8 cellular contexts compared by ENCODE assay signal in the genomic region with DNA sequence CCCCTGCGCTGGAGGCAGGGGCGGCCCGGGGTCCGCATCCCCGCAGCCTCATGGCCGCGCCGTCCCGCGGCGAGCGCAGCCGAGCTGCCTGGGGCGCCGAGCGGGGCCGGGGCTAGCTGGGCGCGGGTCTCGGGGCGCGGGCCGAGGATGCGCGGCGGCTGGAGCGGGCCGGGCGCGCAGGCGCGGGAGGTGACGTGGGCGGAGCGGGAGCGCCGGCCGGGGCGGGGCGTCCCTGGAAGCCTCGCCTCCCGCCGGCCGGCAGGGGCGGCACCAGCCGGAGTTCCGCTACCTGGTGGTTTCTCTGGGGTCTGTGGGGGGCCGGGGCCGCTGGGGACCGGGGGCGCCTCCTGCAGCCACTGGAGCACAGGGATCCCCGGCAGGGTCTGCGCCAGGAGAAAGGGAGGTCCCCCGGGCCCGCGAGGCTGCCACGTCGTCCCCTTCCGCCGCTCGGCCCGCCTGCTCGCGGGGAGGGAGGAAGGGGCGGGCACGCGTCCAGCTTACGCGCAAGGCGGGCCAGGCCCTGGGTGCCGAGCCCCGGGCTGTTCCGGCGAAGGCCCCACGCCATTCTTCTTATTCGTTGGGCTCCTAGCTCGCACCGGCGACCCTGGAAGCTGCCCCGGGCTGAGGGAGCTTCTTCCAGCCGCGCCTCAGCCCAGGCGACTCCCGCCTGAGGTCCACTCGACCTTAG. TPM values are rescaled to one million over a fixed set of nuclear protein-coding genes. Genes with fewer than 3 reads are reported as not detected.
DNase-seq lines count a peak whose midpoint lies in the region; ATAC-seq and TF ChIP-seq lines count a peak whose summit lies in the region.

Gene LPCAT1, minus strand, starts transcription at position 168 of the 688 bp plus-strand sequence. Its CDS starts 116 bp downstream, at position 52.

- DNase-seq in BE2C (peak; percentile 82), NCI-H510A treated with DMSO at 0.1 percent for 48 hours (lab: John Stamatoyannopoulos, UW) (peak; percentile 60), dorsolateral prefrontal cortex (peak; percentile 38 to 89 (median 61)), lower leg skin (ENCODE audit: low spot score in 2 of 2) (peak in 1 of 2 donors; percentile 94)
- peak; percentile 77 to 78 for DNase-seq in activated CD4-positive, alpha-beta T cell treated with anti-CD3 and anti-CD28 coated beads, Interleukin-2, amount 50 U/mL, for 48 hours
- DNase-seq in stimulated activated CD4-positive, alpha-beta T cell treated with anti-CD3 and anti-CD28 coated beads, Interleukin-4, amount 100 ng/mL, for 4 hours: peak; percentile 65 to 82

- TF ChIP-seq POLR2A in GM19193 (IDR thresholded peaks at IDR 0.05; ENCODE audit: extremely low read depth, insufficient read depth, insufficient read length): peak; percentile 69
- TF ChIP-seq POLR2A in lower leg skin (IDR thresholded peaks at IDR 0.05): no peak

- H3K4me3 ChIP-seq in BE2C (ENCODE audit: low read depth, low read length): peak within 1 kb of the TSS; percentile 73
- H3K4me3 ChIP-seq in dorsolateral prefrontal cortex: peak within 1 kb of the TSS; percentile 55 to 89 (median 76)
- H3K4me3 ChIP-seq in lower leg skin (ENCODE audit: low read depth, poor library complexity, severe bottlenecking): peak within 1 kb of the TSS; percentile 71

- H3K27me3 ChIP-seq in BE2C: no peaks in the 10 kb centered on the region
- H3K27me3 ChIP-seq in dorsolateral prefrontal cortex: no peaks in the 10 kb centered on the region

- ATAC-seq in HG03354 (IDR thresholded peaks at IDR 0.05; ENCODE audit: poor library complexity, severe bottlenecking, unreplicated experiment): peak; percentile 80

- WGBS in lower leg skin, 2 donors: 7% methylated on average over 9 to 31 of the region's 85 CpGs

- peaks cover 24% of the 10 kb centered on the region for H3K36me3 ChIP-seq in BE2C

- intact Hi-C loops in dorsolateral prefrontal cortex (cut with DNase I) (loop anchor here in 1 of 2 donors (10.0 kb wide), 1 partner anchor 71 kb away; no protein-coding TSS in a partner anchor), lower leg skin (cut with DNase I; ENCODE audit: low total_unique reads) (no loop called here)

- no peaks in the 10 kb centered on the region for H3K9me3 ChIP-seq in BE2C

- H3K27ac ChIP-seq in dorsolateral prefrontal cortex: peak within 1 kb of the TSS in 51 of 59 donors; percentile 8 to 92 (median 73)

- no peaks in the 10 kb centered on the region for H3K4me1 ChIP-seq in BE2C

- no peak for TF ChIP-seq CTCF in BE2C (IDR thresholded peaks at IDR 0.05; ENCODE audit: low read depth, low read length)
- TF ChIP-seq CTCF in dorsolateral prefrontal cortex (IDR thresholded peaks at IDR 0.05 in 54 of 56, conservative IDR thresholded peaks at IDR 0.05 in 2 of 56; ENCODE audit: low read depth in 1 of 56, partially characterized antibody in 56 of 56): peak in 37 of 56 donors; percentile 9 to 52 (median 28)
- no peak for TF ChIP-seq CTCF in lower leg skin (IDR thresholded peaks at IDR 0.05)

RNA-seq across cellular contexts. Expression of gene LPCAT1, which starts in this region (rescaled TPM):
- polyA plus RNA-seq in BE2C (2012; ENCODE audit: insufficient read depth, insufficient read length, low read depth): 28.2 TPM
- total RNA-seq in dorsolateral prefrontal cortex (10 to 100 TPM; 24.4 to 66.5 (median 41.3) TPM), lower leg skin (10 to 100 TPM; 10.4 to 13.2 (median 12.3) TPM)

Comparison
In these comparisons a context has a peak if more than half of its experiments do, and no peak if none do; other contexts are left out.
1. CTCF ChIP-seq: peak in dorsolateral prefrontal cortex (37 of 56); none in BE2C (single experiment) and lower leg skin (0 of 3).
2. Peak in every context shown above with its lines, with median percentiles within 50 percentile points of each other: H3K4me3 ChIP-seq.